7 cellular contexts compared by ENCODE assay signal in the genomic region with DNA sequence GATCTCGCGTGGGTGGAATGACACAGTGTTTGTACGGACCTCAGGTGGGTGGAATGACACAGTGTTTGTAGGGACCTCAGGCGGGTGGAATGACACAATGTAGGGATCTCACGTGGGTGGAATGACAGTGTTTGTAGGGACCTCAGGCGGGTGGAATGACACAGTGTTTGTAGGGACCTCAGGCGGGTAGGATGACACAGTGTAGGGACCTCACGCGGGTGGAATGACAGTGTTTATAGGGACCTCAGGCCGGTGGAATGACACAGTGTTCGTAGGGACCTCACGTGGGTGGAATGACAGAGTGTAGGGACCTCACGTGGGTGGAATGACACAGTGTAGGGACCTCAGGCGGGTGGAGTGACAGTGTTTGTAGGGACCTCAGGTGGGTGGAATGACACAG. TPM values are rescaled to one million over a fixed set of nuclear protein-coding genes. Genes with fewer than 3 reads are reported as not detected.
A peak's percentile ranks its signal among the peaks of the same experiment; 100 is the strongest.
DNase-seq lines count a peak whose midpoint lies in the region; ATAC-seq lines count a peak whose summit lies in the region.
"Not testable (repeated sequence)": the region's sequence is repeated elsewhere in the genome, so short reads cannot be mapped to it uniquely, and the experiment has no call there.

No MANE protein-coding gene starts in this region.

- H3K27me3 Mint-ChIP-seq in CD4-positive, alpha-beta memory T cell; activated CD4-positive, alpha-beta T cell treated with anti-CD3 and anti-CD28 coated beads, Interleukin-2, amount 10 ng/mL, durations not matched to agents 24 days and 14 days; activated T-helper 17 cell treated with anti-CD3 and anti-CD28 coated beads, Interleukin-2, amount 50 U/mL, for 72 hours; central memory CD8-positive, alpha-beta T cell; natural killer cell treated with Interleukin-12 subunit alpha and Interleukin-12 subunit beta and Interleukin-15 and Interleukin-18, amount 100 ng/mL, for 72 hours; stimulated activated naive B cell treated with anti-CD40 and anti-IgM and Interleukin-4, amounts not matched to agents 10 μg/mL and 1 μg/mL and 100 μg/mL, for 72 hours: not testable (repeated sequence)

- peak overlapping the region in 5 of 7 donors; percentile 54 to 80 (median 70) for H3K27ac Mint-ChIP-seq in CD4-positive, alpha-beta memory T cell
- H3K27ac Mint-ChIP-seq in activated CD4-positive, alpha-beta T cell treated with anti-CD3 and anti-CD28 coated beads, Interleukin-2, amount 10 ng/mL, durations not matched to agents 24 days and 14 days: peak overlapping the region; percentile 79
- H3K27ac Mint-ChIP-seq in activated T-helper 17 cell treated with anti-CD3 and anti-CD28 coated beads, Interleukin-2, amount 50 U/mL, for 72 hours: peak overlapping the region; percentile 91
- peak overlapping the region; percentile 84 to 94 for H3K27ac Mint-ChIP-seq in activated naive CD4-positive, alpha-beta T cell treated with anti-CD3 and anti-CD28 coated beads, Interleukin-2, amount 50 U/mL, for 72 hours
- H3K27ac Mint-ChIP-seq in central memory CD8-positive, alpha-beta T cell (ENCODE audit: low read depth): peak overlapping the region; percentile 30
- H3K27ac Mint-ChIP-seq in natural killer cell treated with Interleukin-12 subunit alpha and Interleukin-12 subunit beta and Interleukin-15 and Interleukin-18, amount 100 ng/mL, for 72 hours: peak overlapping the region; percentile 35 to 71
- H3K27ac Mint-ChIP-seq in stimulated activated naive B cell treated with anti-CD40 and anti-IgM and Interleukin-4, amounts not matched to agents 10 μg/mL and 1 μg/mL and 100 μg/mL, for 72 hours: peak overlapping the region; percentile 92

- intact Hi-C loops in CD4-positive, alpha-beta memory T cell (cut with micrococcal nuclease); activated CD4-positive, alpha-beta T cell treated with anti-CD3 and anti-CD28 coated beads, Interleukin-2, amount 10 ng/mL, durations not matched to agents 24 days and 14 days (cut with micrococcal nuclease): not testable (repeated sequence)

- not testable (repeated sequence) for DNase-seq in CD4-positive, alpha-beta memory T cell; activated CD4-positive, alpha-beta T cell treated with anti-CD3 and anti-CD28 coated beads, Interleukin-2, amount 10 ng/mL, durations not matched to agents 24 days and 14 days; activated naive CD4-positive, alpha-beta T cell treated with anti-CD3 and anti-CD28 coated beads, Interleukin-2, amount 50 U/mL, for 72 hours (ENCODE audit: low spot score in 2 of 2); central memory CD8-positive, alpha-beta T cell (ENCODE audit: low spot score in 2 of 2); natural killer cell treated with Interleukin-12 subunit alpha and Interleukin-12 subunit beta and Interleukin-15 and Interleukin-18, amount 100 ng/mL, for 72 hours (ENCODE audit: low spot score); stimulated activated naive B cell treated with anti-CD40 and anti-IgM and Interleukin-4, amounts not matched to agents 10 μg/mL and 1 μg/mL and 100 μg/mL, for 72 hours

- H3K4me3 Mint-ChIP-seq in CD4-positive, alpha-beta memory T cell: peak overlapping the region in 2 of 8 donors; percentile 1 to 3
- H3K4me3 Mint-ChIP-seq in activated CD4-positive, alpha-beta T cell treated with anti-CD3 and anti-CD28 coated beads, Interleukin-2, amount 10 ng/mL, durations not matched to agents 24 days and 14 days; central memory CD8-positive, alpha-beta T cell; natural killer cell treated with Interleukin-12 subunit alpha and Interleukin-12 subunit beta and Interleukin-15 and Interleukin-18, amount 100 ng/mL, for 72 hours; stimulated activated naive B cell treated with anti-CD40 and anti-IgM and Interleukin-4, amounts not matched to agents 10 μg/mL and 1 μg/mL and 100 μg/mL, for 72 hours: not testable (repeated sequence)
- H3K4me3 Mint-ChIP-seq in activated T-helper 17 cell treated with anti-CD3 and anti-CD28 coated beads, Interleukin-2, amount 50 U/mL, for 72 hours: peak overlapping the region; percentile 22

- H3K9me3 ChIP-seq in CD4-positive, alpha-beta memory T cell (ENCODE audit: control insufficient read depth in 1 of 2, low read length in 2 of 2): not testable (repeated sequence)

- ATAC-seq in activated T-helper 17 cell treated with anti-CD3 and anti-CD28 coated beads, Interleukin-2, amount 50 U/mL, for 72 hours (replicated peaks); activated naive CD4-positive, alpha-beta T cell treated with anti-CD3 and anti-CD28 coated beads, Interleukin-2, amount 50 U/mL, for 72 hours; central memory CD8-positive, alpha-beta T cell (replicated peaks; ENCODE audit: extremely low read depth, poor library complexity, severe bottlenecking); natural killer cell treated with Interleukin-12 subunit alpha and Interleukin-12 subunit beta and Interleukin-15 and Interleukin-18, amount 100 ng/mL, for 72 hours; stimulated activated naive B cell treated with anti-CD40 and anti-IgM and Interleukin-4, amounts not matched to agents 10 μg/mL and 1 μg/mL and 100 μg/mL, for 72 hours (replicated peaks): not testable (repeated sequence)

- not testable (repeated sequence) for H3K36me3 Mint-ChIP-seq in CD4-positive, alpha-beta memory T cell; central memory CD8-positive, alpha-beta T cell (ENCODE audit: insufficient read depth); natural killer cell treated with Interleukin-12 subunit alpha and Interleukin-12 subunit beta and Interleukin-15 and Interleukin-18, amount 100 ng/mL, for 72 hours
- peaks cover 67% of the 10 kb centered on the region for H3K36me3 Mint-ChIP-seq in activated CD4-positive, alpha-beta T cell treated with anti-CD3 and anti-CD28 coated beads, Interleukin-2, amount 10 ng/mL, durations not matched to agents 24 days and 14 days (ENCODE audit: low read depth)
- H3K36me3 Mint-ChIP-seq in activated T-helper 17 cell treated with anti-CD3 and anti-CD28 coated beads, Interleukin-2, amount 50 U/mL, for 72 hours (ENCODE audit: low read depth): peaks cover 66% of the 10 kb centered on the region
- H3K36me3 Mint-ChIP-seq in activated naive CD4-positive, alpha-beta T cell treated with anti-CD3 and anti-CD28 coated beads, Interleukin-2, amount 50 U/mL, for 72 hours: peaks cover 26 to 63% of the 10 kb centered on the region in 2 donors
- H3K36me3 Mint-ChIP-seq in stimulated activated naive B cell treated with anti-CD40 and anti-IgM and Interleukin-4, amounts not matched to agents 10 μg/mL and 1 μg/mL and 100 μg/mL, for 72 hours: peaks cover 16 to 54% of the 10 kb centered on the region in 2 donors

- H3K9me3 Mint-ChIP-seq in CD4-positive, alpha-beta memory T cell; central memory CD8-positive, alpha-beta T cell; natural killer cell treated with Interleukin-12 subunit alpha and Interleukin-12 subunit beta and Interleukin-15 and Interleukin-18, amount 100 ng/mL, for 72 hours: not testable (repeated sequence)
- peaks cover 32% of the 10 kb centered on the region for H3K9me3 Mint-ChIP-seq in activated CD4-positive, alpha-beta T cell treated with anti-CD3 and anti-CD28 coated beads, Interleukin-2, amount 10 ng/mL, durations not matched to agents 24 days and 14 days
- H3K9me3 Mint-ChIP-seq in activated T-helper 17 cell treated with anti-CD3 and anti-CD28 coated beads, Interleukin-2, amount 50 U/mL, for 72 hours: peaks cover 14% of the 10 kb centered on the region
- peaks cover 31 to 33% of the 10 kb centered on the region in 2 donors for H3K9me3 Mint-ChIP-seq in activated naive CD4-positive, alpha-beta T cell treated with anti-CD3 and anti-CD28 coated beads, Interleukin-2, amount 50 U/mL, for 72 hours
- peaks cover 5 to 17% of the 10 kb centered on the region in 2 donors for H3K9me3 Mint-ChIP-seq in stimulated activated naive B cell treated with anti-CD40 and anti-IgM and Interleukin-4, amounts not matched to agents 10 μg/mL and 1 μg/mL and 100 μg/mL, for 72 hours

- CTCF ChIA-PET in CD4-positive, alpha-beta memory T cell (lab: Charles Lee; ENCODE audit: partially characterized antibody): not testable (repeated sequence)

- POLR2A ChIA-PET in CD4-positive, alpha-beta memory T cell (lab: Charles Lee; ENCODE audit: partially characterized antibody): not testable (repeated sequence)

- H3K27me3 ChIP-seq in CD4-positive, alpha-beta memory T cell (ENCODE audit: insufficient read depth, low read length): not testable (repeated sequence)

- not testable (repeated sequence) for H3K4me3 ChIP-seq in CD4-positive, alpha-beta memory T cell (ENCODE audit: low read length in 2 of 2)

- peaks cover 57 to 78% (median 72%) of the 10 kb centered on the region in 4 donors for H3K4me1 Mint-ChIP-seq in CD4-positive, alpha-beta memory T cell
- H3K4me1 Mint-ChIP-seq in activated CD4-positive, alpha-beta T cell treated with anti-CD3 and anti-CD28 coated beads, Interleukin-2, amount 10 ng/mL, durations not matched to agents 24 days and 14 days: peaks cover 43% of the 10 kb centered on the region
- peaks cover 55% of the 10 kb centered on the region for H3K4me1 Mint-ChIP-seq in activated T-helper 17 cell treated with anti-CD3 and anti-CD28 coated beads, Interleukin-2, amount 50 U/mL, for 72 hours
- H3K4me1 Mint-ChIP-seq in central memory CD8-positive, alpha-beta T cell: peaks cover 75% of the 10 kb centered on the region
- H3K4me1 Mint-ChIP-seq in natural killer cell treated with Interleukin-12 subunit alpha and Interleukin-12 subunit beta and Interleukin-15 and Interleukin-18, amount 100 ng/mL, for 72 hours (ENCODE audit: low read depth in 2 of 2): peaks cover 59 to 65% of the 10 kb centered on the region in 2 donors
- H3K4me1 Mint-ChIP-seq in stimulated activated naive B cell treated with anti-CD40 and anti-IgM and Interleukin-4, amounts not matched to agents 10 μg/mL and 1 μg/mL and 100 μg/mL, for 72 hours: peaks cover 49 to 69% of the 10 kb centered on the region in 2 donors

- peaks cover 40% of the 10 kb centered on the region for H3K4me1 ChIP-seq in CD4-positive, alpha-beta memory T cell (ENCODE audit: insufficient read depth, low read length)

- H3K27ac ChIP-seq in CD4-positive, alpha-beta memory T cell (ENCODE audit: low read depth, low read length): not testable (repeated sequence)

- not testable (repeated sequence) for H3K36me3 ChIP-seq in CD4-positive, alpha-beta memory T cell (ENCODE audit: insufficient read depth, low read length)

RNA-seq across cellular contexts. Expression of a gene that starts 18.7 kb away (rescaled TPM):
- total RNA-seq in CD4-positive, alpha-beta memory T cell: 10 to 100 TPM; 47.2 to 49.2 TPM
- polyA plus RNA-seq in CD4-positive, alpha-beta memory T cell: 10 to 100 TPM; 25.7 to 36.2 TPM
- total RNA-seq in activated CD4-positive, alpha-beta T cell treated with anti-CD3 and anti-CD28 coated beads, Interleukin-2, amount 10 ng/mL, durations not matched to agents 24 days and 14 days: 33.2 and 36.2 TPM in 2 replicates
- 10 to 100 TPM; 31.6 to 46.4 TPM for total RNA-seq in activated T-helper 17 cell treated with anti-CD3 and anti-CD28 coated beads, Interleukin-2, amount 50 U/mL, for 72 hours
- total RNA-seq in activated naive CD4-positive, alpha-beta T cell treated with anti-CD3 and anti-CD28 coated beads, Interleukin-2, amount 50 U/mL, for 72 hours: 10 to 100 TPM; 36.2 to 41.6 TPM
- total RNA-seq in natural killer cell treated with Interleukin-12 subunit alpha and Interleukin-12 subunit beta and Interleukin-15 and Interleukin-18, amount 100 ng/mL, for 72 hours: 10 to 100 TPM; 27.0 to 47.4 TPM

Comparison
In these comparisons a context has a peak if more than half of its experiments do, and no peak if none do; other contexts are left out.
1. H3K27ac Mint-ChIP-seq: peak in every context shown above with its lines; median percentile 92 in stimulated activated naive B cell treated with anti-CD40 and anti-IgM and Interleukin-4, amounts not matched to agents 10 μg/mL and 1 μg/mL and 100 μg/mL, for 72 hours; 91 in activated T-helper 17 cell treated with anti-CD3 and anti-CD28 coated beads, Interleukin-2, amount 50 U/mL, for 72 hours; 89 in activated naive CD4-positive, alpha-beta T cell treated with anti-CD3 and anti-CD28 coated beads, Interleukin-2, amount 50 U/mL, for 72 hours; 79 in activated CD4-positive, alpha-beta T cell treated with anti-CD3 and anti-CD28 coated beads, Interleukin-2, amount 10 ng/mL, durations not matched to agents 24 days and 14 days; 70 in CD4-positive, alpha-beta memory T cell; 53 in natural killer cell treated with Interleukin-12 subunit alpha and Interleukin-12 subunit beta and Interleukin-15 and Interleukin-18, amount 100 ng/mL, for 72 hours; 30 in central memory CD8-positive, alpha-beta T cell.